In genomic region chr2:119178811-119179601, GRCh38 we compare ENCODE assay signal across 16 cellular contexts. TPM values are rescaled to one million over a fixed set of nuclear protein-coding genes. Genes with fewer than 3 reads are reported as not detected.
A peak's percentile ranks its signal among the peaks of the same experiment; 100 is the strongest.
DNase-seq lines count a peak whose midpoint lies in the region; ATAC-seq, FAIRE-seq and TF ChIP-seq lines count a peak whose summit lies in the region.
"Had no signal": no experiment of that assay in that cellular context is flagged by ENCODE, and none has a peak within 500 bp of the region (broad histone marks: within the 10 kb centered on the region; RNA-seq: fewer than 3 reads in every experiment).

No MANE protein-coding gene starts in this region.

- WGBS in H1 (ENCODE audit: extremely low coverage in 1 of 2, insufficient coverage in 1 of 2, insufficient read length in 1 of 2, insufficient replicate concordance in 2 of 2, low coverage in 1 of 2, low lambda C conversion rate in 2 of 2, missing lambda C conversion rate in 1 of 2), 2 experiments: 93% methylated on average over 8 of the region's 8 CpGs; no CpG with 5 or more reads in 1 of the 2 experiments

- H3K27me3 ChIP-seq in MG63 (no peaks in the 10 kb centered on the region), H1 (replicated peaks in 1 of 4; ENCODE audit: control insufficient read depth in 3 of 4, extremely low read depth in 1 of 4, insufficient read depth in 3 of 4, low read length in 3 of 4) (no peaks in the 10 kb centered on the region)
- H3K27me3 ChIP-seq: right lobe of liver had no signal

- no peaks in the 10 kb centered on the region for H3K36me3 ChIP-seq in MG63
- no peaks in the 10 kb centered on the region for H3K36me3 ChIP-seq in H1 (ENCODE audit: control insufficient read depth in 2 of 4, insufficient read depth in 4 of 4, low read length in 3 of 4)
- H3K36me3 ChIP-seq: right lobe of liver had no signal

- TF ChIP-seq EP300 in H1 (IDR thresholded peaks at IDR 0.05; ENCODE audit: borderline replicate concordance in 1 of 2, low read depth in 2 of 2, low read length in 2 of 2): no peak

- H2BK15ac ChIP-seq in H1 (ENCODE audit: low read length): no peak overlapping the region

- no peaks in the 10 kb centered on the region for H3K23me2 ChIP-seq in H1 (ENCODE audit: low read depth, low read length)

- H3K79me1 ChIP-seq in H1 (ENCODE audit: low read depth, low read length): no peaks in the 10 kb centered on the region

- TF ChIP-seq CTCF in H1 (IDR thresholded peaks at IDR 0.05; ENCODE audit: control extremely low read depth in 1 of 3, insufficient read depth in 1 of 3, low read depth in 1 of 3, low read length in 3 of 3): no peak

- H3K4ac ChIP-seq in H1 (replicated peaks; ENCODE audit: insufficient read length, low read depth, low read length): no peak overlapping the region

- DNase-seq in GM03348 (ENCODE audit: low spot score) (peak; percentile 59), MG63 (peak; percentile 91), H1 (ENCODE audit: low read depth in 1 of 2, low spot score in 2 of 2) (no peak), posterior vena cava (ENCODE audit: low spot score) (peak; percentile 47)
- no peak for DNase-seq in activated effector memory CD4-positive, alpha-beta T cell treated with Interleukin-2 at 50 U/mL for 16 hours
- DNase-seq: activated CD4-positive, alpha-beta T cell treated with anti-CD3 and anti-CD28 coated beads for 4 hours; anterior cingulate cortex; CD4-positive, CD25-positive, alpha-beta regulatory T cell; effector CD4-positive, alpha-beta T cell; MV-4-11; right lobe of liver; stimulated activated naive CD4-positive, alpha-beta T cell treated with Interleukin-2 at 50 U/mL for 16 hours had no signal

- no peaks in the 10 kb centered on the region for H3K79me2 ChIP-seq in H1 (ENCODE audit: control insufficient read depth in 1 of 2, insufficient read depth in 2 of 2, low read length in 2 of 2)

- no peak overlapping the region for H3K4me3 ChIP-seq in MG63
- H3K4me3 ChIP-seq in H1 (ENCODE audit: extremely low read depth in 1 of 4, insufficient read depth in 2 of 4, low read depth in 3 of 4, low read length in 4 of 4): no peak overlapping the region
- H3K4me3 ChIP-seq: right lobe of liver had no signal

- H2AK5ac ChIP-seq in H1 (ENCODE audit: low read depth, low read length): no peak overlapping the region

- no peak for TF ChIP-seq RAD21 in H1 (IDR thresholded peaks at IDR 0.05 in 1 of 2, conservative IDR thresholded peaks at IDR 0.05 in 1 of 2; ENCODE audit: low read depth in 2 of 2, low read length in 2 of 2)

- no peak overlapping the region for H2BK120ac ChIP-seq in H1 (replicated peaks; ENCODE audit: low read depth, low read length)

- no peaks in the 10 kb centered on the region for H4K20me1 ChIP-seq in H1 (replicated peaks in 1 of 2; ENCODE audit: control insufficient read depth in 1 of 2, insufficient read depth in 2 of 2, low read length in 2 of 2)

- no peak overlapping the region for H2AFZ ChIP-seq in H1 (ENCODE audit: low read length)

- H4K5ac ChIP-seq in H1 (ENCODE audit: insufficient read length, low read depth, low read length): no peak overlapping the region

- no peak overlapping the region for H3K14ac ChIP-seq in H1 (ENCODE audit: insufficient read length)

- H3K27ac ChIP-seq in H1 (ENCODE audit: low read depth, low read length): no peak overlapping the region
- H3K27ac ChIP-seq: right lobe of liver had no signal

- H3K56ac ChIP-seq in H1 (replicated peaks; ENCODE audit: insufficient read length, low read depth, low read length): no peak overlapping the region

- intact Hi-C loops in posterior vena cava (cut with DNase I): no loop called here

- H3K18ac ChIP-seq in H1 (ENCODE audit: extremely low read depth, low read length): no peak overlapping the region

- POLR2A ChIA-PET in H1 (lab: Charles Lee; ENCODE audit: partially characterized antibody): interaction anchor here (1.2 kb wide), 1 partner anchor 15 kb away, joined by 3 read pairs; no protein-coding TSS in a partner anchor

- H3K4me1 ChIP-seq in H1 (replicated peaks in 1 of 4; ENCODE audit: control insufficient read depth in 3 of 4, insufficient read depth in 4 of 4, low read length in 3 of 4): no peaks in the 10 kb centered on the region; a peak in 1 of 7 replicates
- H3K4me1 ChIP-seq: right lobe of liver had no signal

- TF ChIP-seq POLR2A in H1 (IDR thresholded peaks at IDR 0.05; ENCODE audit: control extremely low read depth in 1 of 2, low read depth in 2 of 2, low read length in 2 of 2): no peak

- H3K9me3 ChIP-seq in MG63: no peaks in the 10 kb centered on the region
- H3K9me3 ChIP-seq in H1 (ENCODE audit: insufficient read depth in 2 of 2, low read depth in 1 of 2, low read length in 1 of 2): no peaks in the 10 kb centered on the region; a peak in 1 of 4 replicates
- H3K9me3 ChIP-seq: right lobe of liver had no signal

- CTCF ChIA-PET in H1 (lab: Charles Lee; ENCODE audit: partially characterized antibody): interaction anchor here (0.7 to 1.6 kb wide), 7 partner anchors 15 to 297 kb away, joined by 3 to 4 read pairs (median 3); no protein-coding TSS in a partner anchor

- H4K8ac ChIP-seq in H1 (ENCODE audit: extremely low read depth, insufficient read depth, low read length): no peak overlapping the region

- H3K4me2 ChIP-seq in H1 (ENCODE audit: insufficient read depth in 1 of 2, low read depth in 2 of 2, low read length in 2 of 2): no peak overlapping the region

- no peak overlapping the region for H3K9ac ChIP-seq in H1 (replicated peaks in 1 of 4; ENCODE audit: extremely low read depth in 1 of 4, low read depth in 3 of 4, low read length in 3 of 4)

- H2BK20ac ChIP-seq in H1 (ENCODE audit: low read length): 0 out of 2 replicates have a peak overlapping the region, but pooled peaks have one; percentile 32

- FAIRE-seq in H1 (lab: Jason Lieb, UNC): no peak
- FAIRE-seq: frontal cortex had no signal

- ATAC-seq in HG03097 (IDR thresholded peaks at IDR 0.05; ENCODE audit: low FRiP score, unreplicated experiment) (no peak), GM18520 (IDR thresholded peaks at IDR 0.05; ENCODE audit: unreplicated experiment) (no peak)

- H2BK5ac ChIP-seq in H1 (ENCODE audit: low read depth, low read length): no peak overlapping the region

- H2BK12ac ChIP-seq in H1 (ENCODE audit: low read depth, low read length): no peak overlapping the region

- H3K23ac ChIP-seq in H1 (ENCODE audit: insufficient read length): no peak overlapping the region

- H4K91ac ChIP-seq in H1 (replicated peaks; ENCODE audit: insufficient read length, low read length): no peak overlapping the region

TF ChIP-seq in H1, 55 proteins besides CTCF, POLR2A, EP300 and RAD21:
- TF ChIP-seq SP2 (IDR thresholded peaks at IDR 0.05; ENCODE audit: low read length) (no peak), RBBP5 (IDR thresholded peaks at IDR 0.05; ENCODE audit: borderline replicate concordance, low read depth, low read length) (no peak), CBX8 (IDR thresholded peaks at IDR 0.05; ENCODE audit: borderline replicate concordance, low read depth, low read length) (no peak), ZNF274 (IDR thresholded peaks at IDR 0.05; ENCODE audit: borderline replicate concordance, extremely low read depth, low read length) (no peak), TBP (IDR thresholded peaks at IDR 0.05; ENCODE audit: low read depth, low read length) (no peak), TCF12 (IDR thresholded peaks at IDR 0.05; ENCODE audit: low read depth, low read length) (no peak), POU5F1 (IDR thresholded peaks at IDR 0.05; ENCODE audit: low read depth, low read length) (no peak), EGR1 (IDR thresholded peaks at IDR 0.05; ENCODE audit: borderline replicate concordance, low read depth, low read length) (no peak), SUZ12 (IDR thresholded peaks at IDR 0.05; ENCODE audit: low read length) (no peak), GABPA (IDR thresholded peaks at IDR 0.05; ENCODE audit: borderline replicate concordance, insufficient read depth, low read length) (no peak), EZH2 (IDR thresholded peaks at IDR 0.05; ENCODE audit: low read depth, low read length, severe bottlenecking) (no peak), KDM4A (IDR thresholded peaks at IDR 0.05; ENCODE audit: low read depth, low read length, severe bottlenecking) (no peak), POLR2AphosphoS5 (IDR thresholded peaks at IDR 0.05; ENCODE audit: low read depth, low read length) (no peak), SRF (IDR thresholded peaks at IDR 0.05; ENCODE audit: low read depth, low read length) (no peak), SIRT6 (IDR thresholded peaks at IDR 0.05; ENCODE audit: low read length) (no peak), SP4 (IDR thresholded peaks at IDR 0.05; ENCODE audit: low read length) (no peak), CBX5 (IDR thresholded peaks at IDR 0.05; ENCODE audit: low read depth, low read length) (no peak), JUN (IDR thresholded peaks at IDR 0.05; ENCODE audit: low read depth, low read length) (no peak), TAF1 (IDR thresholded peaks at IDR 0.05; ENCODE audit: low read depth, low read length) (no peak)
TF ChIP-seq in H1: peak in this region for 0.

RNA-seq across cellular contexts. Expression of gene C1QL2, which starts 20.5 kb away (rescaled TPM):
- total RNA-seq in MG63 (2014; rRNA removed; shearing (Covaris generic); ENCODE audit: low replicate concordance): not detected in 2 replicates
- total RNA-seq in H1 (2021; fragmentation: NEBNext Ultra II Directional; extraction: Animal tissue kit (Norgen Biotek cat#: 25700)): 0.88 and 1.1 TPM in 2 replicates
- 0.80 and 1.3 TPM in 2 replicates for polyA plus RNA-seq in H1 (2011; rRNA removed)
- 0.87 TPM for polyA plus RNA-seq in H1 (2011; cell fraction: cytosol; rRNA removed)
- polyA plus RNA-seq in H1 (2011; cell fraction: nucleus; rRNA removed): 1.2 TPM
- 0.77 to 1.2 TPM (median 0.99 TPM) in 4 replicates for polyA plus RNA-seq in H1 (2012, experiment 1 of 2)
- 1.0 TPM for polyA plus RNA-seq in H1 (2012, experiment 2 of 2)
- polyA plus RNA-seq in H1 (2013, experiment 1 of 2): 0.41 TPM
- polyA plus RNA-seq in H1 (2013, experiment 2 of 2): 0.33 TPM
- polyA minus RNA-seq in H1 (2011; rRNA and poly(A)+ RNA removed): 0.10 and 0.25 TPM in 2 replicates
- polyA minus RNA-seq in H1 (2011; cell fraction: cytosol; rRNA and poly(A)+ RNA removed): 0.73 TPM
- 0.70 TPM for polyA minus RNA-seq in H1 (2011; cell fraction: nucleus; rRNA and poly(A)+ RNA removed)
- not detected for total RNA-seq in posterior vena cava
- total RNA-seq: activated T-helper 1 cell treated with anti-CD3 and anti-CD28 coated beads, Interleukin-12 subunit alpha, Interleukin-12 subunit beta, Interleukin-2, Interleukin-4 antibody, amounts not matched to agents 30 ng/mL and 10 ng/mL and 1 ng/mL, durations not matched to agents 14 hours and 24 hours and 36 hours; CD4-positive, CD25-positive, alpha-beta regulatory T cell; right lobe of liver had no signal
- polyA plus RNA-seq: CD4-positive, CD25-positive, alpha-beta regulatory T cell had no signal

RNA-seq across cellular contexts. Expression of gene STEAP3, which starts 44.6 kb away (rescaled TPM):
- 7.6 and 8.1 TPM in 2 replicates for total RNA-seq in MG63 (2014; rRNA removed; shearing (Covaris generic); ENCODE audit: low replicate concordance)
- total RNA-seq in H1 (2021; fragmentation: NEBNext Ultra II Directional; extraction: Animal tissue kit (Norgen Biotek cat#: 25700)): 21.7 and 22.2 TPM in 2 replicates
- polyA plus RNA-seq in H1 (2011; rRNA removed): 27.9 and 40.1 TPM in 2 replicates
- 18.9 TPM for polyA plus RNA-seq in H1 (2011; cell fraction: cytosol; rRNA removed)
- polyA plus RNA-seq in H1 (2011; cell fraction: nucleus; rRNA removed): 37.7 TPM
- polyA plus RNA-seq in H1 (2012, experiment 1 of 2): 18.7 to 23.4 TPM (median 21.9 TPM) in 4 replicates
- 19.4 TPM for polyA plus RNA-seq in H1 (2012, experiment 2 of 2)
- polyA plus RNA-seq in H1 (2013, experiment 1 of 2): 25.2 TPM
- 25.2 TPM for polyA plus RNA-seq in H1 (2013, experiment 2 of 2)
- polyA minus RNA-seq in H1 (2011; rRNA and poly(A)+ RNA removed): 21.9 and 35.2 TPM in 2 replicates
- polyA minus RNA-seq in H1 (2011; cell fraction: cytosol; rRNA and poly(A)+ RNA removed): 23.3 TPM
- 23.5 TPM for polyA minus RNA-seq in H1 (2011; cell fraction: nucleus; rRNA and poly(A)+ RNA removed)
- total RNA-seq in posterior vena cava: 1 to 10 TPM; 5.7 to 9.3 TPM
- total RNA-seq: CD4-positive, CD25-positive, alpha-beta regulatory T cell had no signal
- polyA plus RNA-seq: CD4-positive, CD25-positive, alpha-beta regulatory T cell had no signal

Comparison
In these comparisons a context has a peak if more than half of its experiments do, and no peak if none do; other contexts are left out.
1. DNase-seq: peak in GM03348 (single experiment), MG63 (single experiment) and posterior vena cava (single experiment); none in H1 (0 of 2) and activated effector memory CD4-positive, alpha-beta T cell treated with Interleukin-2 at 50 U/mL for 16 hours (single experiment).